ENCODE assay signal across 8 cellular contexts in genomic region chr1:120942223-120942944, GRCh38. TPM values are rescaled to one million over a fixed set of nuclear protein-coding genes. Genes with fewer than 3 reads are reported as not detected.
DNase-seq lines count a peak whose midpoint lies in the region; ATAC-seq and TF ChIP-seq lines count a peak whose summit lies in the region.
"Not testable (repeated sequence)": the region's sequence is repeated elsewhere in the genome, so short reads cannot be mapped to it uniquely, and the experiment has no call there.

No MANE protein-coding gene starts in this region.

- not testable (repeated sequence) for H3K4me1 ChIP-seq in GM23248 (ENCODE audit: insufficient read depth); gastroesophageal sphincter; neural progenitor cell

- peak overlapping the region; percentile 38; the same call in 1 of the 2 replicates for H2AFZ ChIP-seq in GM23248
- not testable (repeated sequence) for H2AFZ ChIP-seq in neural progenitor cell (replicated peaks)

- 0 out of 2 replicates have a peak overlapping the region, but pooled peaks have one; percentile 29 for H3K4me3 ChIP-seq in GM23248
- peak overlapping the region; percentile 30 to 51 for H3K4me3 ChIP-seq in gastroesophageal sphincter
- H3K4me3 ChIP-seq in neural progenitor cell: peak overlapping the region; percentile 46

- H3K4me3 Mint-ChIP-seq in neural progenitor cell: peak overlapping the region; percentile 90
- peak overlapping the region; percentile 86 for H3K4me3 Mint-ChIP-seq in stimulated activated memory B cell treated with anti-CD40 and anti-IgM and Interleukin-4, amounts not matched to agents 10 μg/mL and 1 μg/mL and 100 μg/mL, for 72 hours

- H3K9me3 Mint-ChIP-seq in neural progenitor cell; stimulated activated memory B cell treated with anti-CD40 and anti-IgM and Interleukin-4, amounts not matched to agents 10 μg/mL and 1 μg/mL and 100 μg/mL, for 72 hours: not testable (repeated sequence)

- not testable (repeated sequence) for TF ChIP-seq POLR2A in gastroesophageal sphincter (IDR thresholded peaks at IDR 0.05)

- not testable (repeated sequence) for H3K36me3 Mint-ChIP-seq in neural progenitor cell; stimulated activated memory B cell treated with anti-CD40 and anti-IgM and Interleukin-4, amounts not matched to agents 10 μg/mL and 1 μg/mL and 100 μg/mL, for 72 hours

- H3K4me1 Mint-ChIP-seq in neural progenitor cell: peaks cover 15% of the 10 kb centered on the region
- peaks cover 19% of the 10 kb centered on the region for H3K4me1 Mint-ChIP-seq in stimulated activated memory B cell treated with anti-CD40 and anti-IgM and Interleukin-4, amounts not matched to agents 10 μg/mL and 1 μg/mL and 100 μg/mL, for 72 hours

- H3K79me2 ChIP-seq in GM23248 (ENCODE audit: insufficient read depth); neural progenitor cell (ENCODE audit: low read depth): not testable (repeated sequence)

- peak; percentile 90 for ATAC-seq in gastroesophageal sphincter
- peak; percentile 90 for ATAC-seq in stimulated activated memory B cell treated with anti-CD40 and anti-IgM and Interleukin-4, amounts not matched to agents 10 μg/mL and 1 μg/mL and 100 μg/mL, for 72 hours

- TF ChIP-seq CTCF in gastroesophageal sphincter (IDR thresholded peaks at IDR 0.05): peak in 1 of 4 experiments; percentile 33
- not testable (repeated sequence) for TF ChIP-seq CTCF in neural progenitor cell (IDR thresholded peaks at IDR 0.05)

- TF ChIP-seq EP300 in gastroesophageal sphincter (IDR thresholded peaks at IDR 0.05): not testable (repeated sequence)

- H3K9me2 ChIP-seq in GM23248 (ENCODE audit: insufficient read depth): not testable (repeated sequence)

- H3K4me2 ChIP-seq in GM23248 (ENCODE audit: unreplicated experiment): peak overlapping the region; percentile 48
- H3K4me2 ChIP-seq in neural progenitor cell: peak overlapping the region; percentile 76

- in situ Hi-C loops in GM23248 (cut with MboI); SK-MEL-5 (cut with HindIII; ENCODE audit: low pct_unique_long_range_greater_than_20kb, low sequenced_read_pairs): not testable (repeated sequence)

- not testable (repeated sequence) for H3K9ac ChIP-seq in GM23248
- peak overlapping the region; percentile 91 for H3K9ac ChIP-seq in neural progenitor cell

- not testable (repeated sequence) for H3F3A ChIP-seq in GM23248 (ENCODE audit: insufficient read depth)
- peaks cover 16% of the 10 kb centered on the region for H3F3A ChIP-seq in neural progenitor cell (ENCODE audit: low read depth)

- not testable (repeated sequence) for H3K27me3 ChIP-seq in GM23248 (replicated peaks; ENCODE audit: insufficient read depth); gastroesophageal sphincter; neural progenitor cell

- not testable (repeated sequence) for H3K9me3 ChIP-seq in GM23248 (ENCODE audit: low read depth); KOPT-K1 (ENCODE audit: insufficient read depth, low read length, poor library complexity, severe bottlenecking); gastroesophageal sphincter; neural progenitor cell (ENCODE audit: low read depth)

- H4K20me1 ChIP-seq in GM23248 (ENCODE audit: insufficient read depth); neural progenitor cell (ENCODE audit: low read depth): not testable (repeated sequence)

- 8 to 14% methylated on average over 32 to 33 of the region's 33 CpGs for WGBS in GM23248 (ENCODE audit: low coverage in 1 of 2, low lambda C conversion rate in 2 of 2, missing lambda C conversion rate in 2 of 2), 2 experiments
- 0 to 2% methylated on average over 6 to 15 of the region's 33 CpGs for WGBS in gastroesophageal sphincter (ENCODE audit: low coverage in 1 of 2), 2 donors

- DNase-seq in Daoy (ENCODE audit: low read depth) (peak; percentile 78), GM23248 (peak; percentile 20), SK-MEL-5 (ENCODE audit: low read depth, low spot score) (peak; percentile 84), neural progenitor cell (ENCODE audit: low spot score) (peak; percentile 87)
- DNase-seq in activated naive CD4-positive, alpha-beta T cell treated with Interleukin-2 at 50 U/mL for 16 hours: peak; percentile 79

- peak overlapping the region; percentile 100 for H3K27ac Mint-ChIP-seq in neural progenitor cell
- peak overlapping the region; percentile 97 for H3K27ac Mint-ChIP-seq in stimulated activated memory B cell treated with anti-CD40 and anti-IgM and Interleukin-4, amounts not matched to agents 10 μg/mL and 1 μg/mL and 100 μg/mL, for 72 hours

- H3K27me3 Mint-ChIP-seq in neural progenitor cell (ENCODE audit: insufficient read depth, low read depth); stimulated activated memory B cell treated with anti-CD40 and anti-IgM and Interleukin-4, amounts not matched to agents 10 μg/mL and 1 μg/mL and 100 μg/mL, for 72 hours: not testable (repeated sequence)

- H3K27ac ChIP-seq in GM23248: not testable (repeated sequence)
- H3K27ac ChIP-seq in KOPT-K1 (ENCODE audit: low read depth, low read length, poor library complexity, severe bottlenecking): peak overlapping the region; percentile 96
- H3K27ac ChIP-seq in gastroesophageal sphincter: peak overlapping the region in 3 of 4 donors; percentile 72 to 76 (median 75)
- peak overlapping the region; percentile 99 for H3K27ac ChIP-seq in neural progenitor cell

- not testable (repeated sequence) for H3K36me3 ChIP-seq in GM23248 (ENCODE audit: low read depth); KOPT-K1 (ENCODE audit: insufficient read depth, low read length); gastroesophageal sphincter; neural progenitor cell

RNA-seq across cellular contexts. Expression of gene PPIAL4A, which starts 52.8 kb away (rescaled TPM):
- not detected in 2 replicates for total RNA-seq in Daoy (2014; rRNA removed; shearing (Covaris generic))
- not detected in 2 replicates for total RNA-seq in GM23248 (2014; rRNA removed; shearing (Covaris generic))
- not detected in 2 replicates for polyA plus RNA-seq in GM23248 (2016; fragmentation: Nextera tagmentation; extraction: Ambion mirVana)
- not detected in 2 replicates for total RNA-seq in SK-MEL-5 (2014; rRNA removed; shearing (Covaris generic))
- not detected in 2 replicates for polyA plus RNA-seq in SK-MEL-5 (2015; cell fraction: cytosol; rRNA removed)
- polyA plus RNA-seq in SK-MEL-5 (2015; cell fraction: nucleus; rRNA removed): not detected in 2 replicates
- total RNA-seq in gastroesophageal sphincter: not detected
- total RNA-seq in neural progenitor cell (ENCODE audit: low replicate concordance): not detected in 2 replicates

Comparison
In these comparisons a context has a peak if more than half of its experiments do, and no peak if none do; other contexts are left out.
1. DNase-seq: peak in every context shown above with its lines; median percentile 87 in neural progenitor cell; 84 in SK-MEL-5; 79 in activated naive CD4-positive, alpha-beta T cell treated with Interleukin-2 at 50 U/mL for 16 hours; 78 in Daoy; 20 in GM23248.